8 cellular contexts compared by ENCODE assay signal in the genomic region with DNA sequence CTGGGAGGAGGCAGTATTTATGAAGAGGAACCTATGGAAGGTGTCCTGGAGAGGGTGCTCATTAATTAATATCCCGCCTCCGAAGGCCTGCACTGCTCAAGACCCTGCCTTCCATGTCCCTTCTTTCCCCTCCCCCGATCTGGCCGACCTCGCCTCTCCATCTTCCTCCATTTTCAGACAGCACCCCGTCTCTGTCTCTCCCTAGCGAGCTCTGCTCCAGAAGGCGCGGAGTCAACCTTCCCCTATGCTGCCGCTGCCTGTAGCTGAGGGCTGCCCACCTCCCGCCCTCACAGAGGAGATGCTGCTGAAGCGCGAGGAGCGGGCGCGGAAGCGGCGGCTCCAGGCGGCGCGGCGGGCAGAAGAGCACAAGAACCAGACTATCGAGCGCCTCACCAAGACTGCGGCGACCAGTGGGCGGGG. TPM values are rescaled to one million over a fixed set of nuclear protein-coding genes. Genes with fewer than 3 reads are reported as not detected.
A peak's percentile ranks its signal among the peaks of the same experiment; 100 is the strongest.
DNase-seq lines count a peak whose midpoint lies in the region; ATAC-seq, FAIRE-seq and TF ChIP-seq lines count a peak whose summit lies in the region.

No MANE protein-coding gene starts in this region.

- FAIRE-seq in A549 (lab: Jason Lieb, UNC): no peak
- no peak for FAIRE-seq in HepG2 (lab: Jason Lieb, UNC)

- H3K4me3 ChIP-seq in A549: peak overlapping the region; percentile 70
- peak overlapping the region; percentile 75 to 92 (median 76) for H3K4me3 ChIP-seq in HepG2 (replicated peaks in 1 of 3; ENCODE audit: insufficient read depth in 1 of 3, low read depth in 2 of 3, low read length in 3 of 3)
- H3K4me3 ChIP-seq in tibial artery: peak overlapping the region; percentile 66 to 92

- H3K9ac ChIP-seq in HepG2 (ENCODE audit: insufficient read depth, low read depth, low read length): peak overlapping the region; percentile 85

- H3K27me3 ChIP-seq in HepG2 (ENCODE audit: control insufficient read depth in 1 of 2, insufficient read depth in 2 of 2, low read length in 2 of 2): no peaks in the 10 kb centered on the region; a peak in 1 of 5 replicates
- H3K27me3 ChIP-seq in tibial artery: no peaks in the 10 kb centered on the region

- TF ChIP-seq CTCF in A549 (IDR thresholded peaks at IDR 0.05) (no peak), HepG2 (CRISPR knock-in tag; IDR thresholded peaks at IDR 0.05) (peak; percentile 31; the same call in 1 of the 2 replicates), tibial artery (IDR thresholded peaks at IDR 0.05) (no peak)

- in situ Hi-C loops in HepG2 (cut with HindIII; ENCODE audit: extremely low pct_ligation_motif_present, low pct_unique_long_range_greater_than_20kb): no loop called here

- TF ChIP-seq RAD21 in A549 (conservative IDR thresholded peaks at IDR 0.05 in 1 of 2, IDR thresholded peaks at IDR 0.05 in 1 of 2) (no peak), HepG2 (CRISPR knock-in tag; IDR thresholded peaks at IDR 0.05) (no peak)

- peaks cover 17% of the 10 kb centered on the region for H3K36me3 Mint-ChIP-seq in activated naive CD8-positive, alpha-beta T cell treated with anti-CD3 and anti-CD28 coated beads, Interleukin-2, amount 50 U/mL, for 24 hours (ENCODE audit: low read depth)

- peaks cover 65% of the 10 kb centered on the region for H3K4me1 Mint-ChIP-seq in activated naive CD8-positive, alpha-beta T cell treated with anti-CD3 and anti-CD28 coated beads, Interleukin-2, amount 50 U/mL, for 24 hours

- H3K36me3 ChIP-seq in HepG2 (replicated peaks in 1 of 2; ENCODE audit: control insufficient read depth in 1 of 2, insufficient read depth in 2 of 2, low read length in 2 of 2) (peaks cover 1 to 12% of the 10 kb centered on the region in 2 experiments; a peak in 4 of 5 replicates), tibial artery (peaks cover 0 to 14% (median 0%) of the 10 kb centered on the region in 3 donors)

- peak overlapping the region; percentile 97 for H3K27ac Mint-ChIP-seq in activated naive CD8-positive, alpha-beta T cell treated with anti-CD3 and anti-CD28 coated beads, Interleukin-2, amount 50 U/mL, for 24 hours

- peaks cover 2% of the 10 kb centered on the region for H3K27me3 Mint-ChIP-seq in activated naive CD8-positive, alpha-beta T cell treated with anti-CD3 and anti-CD28 coated beads, Interleukin-2, amount 50 U/mL, for 24 hours

- no peaks in the 10 kb centered on the region for H3K9me3 ChIP-seq in A549
- H3K9me3 ChIP-seq in HepG2 (ENCODE audit: low read length): no peaks in the 10 kb centered on the region
- no peaks in the 10 kb centered on the region for H3K9me3 ChIP-seq in tibial artery

- CTCF ChIA-PET in A549 (lab: Yijun Ruan, JAX): interaction anchor here (0.8 to 3.7 kb wide), 8 partner anchors 9 to 132 kb away, joined by 3 to 20 read pairs (median 4); partner anchors contain the start of gene MOGS
- CTCF ChIA-PET in HepG2 (lab: Yijun Ruan, JAX; ENCODE audit: low intra/inter-chr PET ratio, low total read pairs): no interaction called here

- H3K27ac ChIP-seq in A549 (peak overlapping the region; percentile 87 to 92), HepG2 (ENCODE audit: extremely low read length, insufficient read depth, low read length) (peak overlapping the region; percentile 89), tibial artery (peak overlapping the region; percentile 96 to 97)

- H3K4me1 ChIP-seq in A549 (peaks cover 25% of the 10 kb centered on the region), HepG2 (ENCODE audit: insufficient read depth, low read length) (peaks cover 49% of the 10 kb centered on the region), tibial artery (peaks cover 0 to 34% (median 33%) of the 10 kb centered on the region in 4 donors)

- no peaks in the 10 kb centered on the region for H3K9me3 Mint-ChIP-seq in activated naive CD8-positive, alpha-beta T cell treated with anti-CD3 and anti-CD28 coated beads, Interleukin-2, amount 50 U/mL, for 24 hours

- H3K79me2 ChIP-seq in HepG2 (ENCODE audit: insufficient read depth, low read length): peaks cover 22% of the 10 kb centered on the region

- DNase-seq in A549 (ENCODE audit: low read depth in 1 of 2, low spot score in 1 of 2) (no peak), HCEC 1CT (peak; percentile 30), HepG2 (ENCODE audit: low spot score) (no peak), tibial artery (no peak), NCI-H146 (lab: John Stamatoyannopoulos, UW) (no peak), AG08396 (ENCODE audit: low spot score) (no peak)
- DNase-seq in activated naive CD8-positive, alpha-beta T cell treated with anti-CD3 and anti-CD28 coated beads, Interleukin-2, amount 50 U/mL, for 24 hours: no peak

- peak overlapping the region; percentile 98 for H3K4me3 Mint-ChIP-seq in activated naive CD8-positive, alpha-beta T cell treated with anti-CD3 and anti-CD28 coated beads, Interleukin-2, amount 50 U/mL, for 24 hours

- H4K20me1 ChIP-seq in HepG2 (ENCODE audit: insufficient read depth, low read length): peaks cover 4% of the 10 kb centered on the region; the same call in 1 of the 2 replicates

- H3K4me2 ChIP-seq in A549 (peak overlapping the region; percentile 85), HepG2 (ENCODE audit: low read depth, low read length) (peak overlapping the region; percentile 95)

- no TSS peak for BruUV-seq in HepG2 (replicated peaks; lab: Mats Ljungman, UMichigan)

- 19% methylated on average over 11 of the region's 27 CpGs for WGBS in A549 (ENCODE audit: missing lambda C conversion rate)
- 2% methylated on average over 27 of the region's 27 CpGs for WGBS in HepG2 (ENCODE audit: low lambda C conversion rate)

- TF ChIP-seq EP300 in A549 (IDR thresholded peaks at IDR 0.05) (no peak), HepG2 (IDR thresholded peaks at IDR 0.05; ENCODE audit: low read depth in 2 of 2, low read length in 2 of 2) (no peak), HepG2 (CRISPR knock-in tag; IDR thresholded peaks at IDR 0.05; ENCODE audit: borderline replicate concordance) (no peak)

- ATAC-seq in A549: peak; percentile 11; a peak in 4 of 6 replicates
- no peak for ATAC-seq in activated naive CD8-positive, alpha-beta T cell treated with anti-CD3 and anti-CD28 coated beads, Interleukin-2, amount 50 U/mL, for 24 hours
- no peak for ATAC-seq in HepG2
- no peak for ATAC-seq in HG03571 (IDR thresholded peaks at IDR 0.05; ENCODE audit: unreplicated experiment)

- intact Hi-C loops in HepG2 (cut with micrococcal nuclease; ENCODE audit: unreplicated experiment) (no loop called here), tibial artery (cut with DNase I; ENCODE audit: low total_unique reads) (no loop called here)

- TF ChIP-seq POLR2A in A549 (IDR thresholded peaks at IDR 0.05; ENCODE audit: low read length) (no peak), HepG2 (IDR thresholded peaks at IDR 0.05; ENCODE audit: insufficient read depth in 1 of 2, low read depth in 2 of 2, low read length in 2 of 2) (no peak)

- POLR2A ChIA-PET in A549 (lab: Yijun Ruan, JAX) (interaction anchor here (1.5 to 3.3 kb wide), 5 partner anchors 15 to 132 kb away, joined by 3 to 37 read pairs (median 15); partner anchors contain the start of genes AUP1, CCDC142, HTRA2 and MRPL53), HepG2 (lab: Yijun Ruan, JAX) (interaction anchor here (0.7 to 12.4 kb wide), 11 partner anchors 14 to 1244 kb away, joined by 3 to 342 read pairs (median 24); partner anchors contain the start of genes CCDC142, LBX2, MRPL53 and PCGF1)

- no peak overlapping the region for H2AFZ ChIP-seq in HepG2 (ENCODE audit: low read length)

RNA-seq across cellular contexts. Expression of gene WBP1, which starts 1.1 kb away (rescaled TPM):
- polyA plus RNA-seq in A549 (2011; rRNA removed): 62.6 and 86.3 TPM in 2 replicates
- polyA plus RNA-seq in A549 (2012; cell fraction: cytosol; rRNA removed): 121 and 139 TPM in 2 replicates
- polyA plus RNA-seq in A549 (2012; cell fraction: nucleus; rRNA removed): 262 and 283 TPM in 2 replicates
- polyA plus RNA-seq in A549 (2017; fragmentation: RNase III; extraction: RNeasy Plus Mini Kit Qiagen cat#74134 plus additional on column Dnase treatment): 49.1 to 67.0 TPM (median 59.0 TPM) in 3 replicates
- 51.6 and 62.6 TPM in 2 replicates for polyA minus RNA-seq in A549 (2011; rRNA and poly(A)+ RNA removed)
- total RNA-seq in HepG2 (2016; rRNA removed; fragmentation: Illumina TruSeq; extraction: Trizol): 26.5 and 38.8 TPM in 2 replicates
- 50.0 and 58.3 TPM in 2 replicates for total RNA-seq in HepG2 (2016; cell fraction: cytosol; rRNA removed; fragmentation: Illumina TruSeq; extraction: Trizol; ENCODE audit: low read depth)
- total RNA-seq in HepG2 (2016; cell fraction: insoluble cytoplasmic fraction; rRNA removed; fragmentation: Illumina TruSeq; extraction: Trizol): 27.8 and 36.5 TPM in 2 replicates
- 61.3 and 76.9 TPM in 2 replicates for total RNA-seq in HepG2 (2016; cell fraction: membrane; rRNA removed; fragmentation: Illumina TruSeq; extraction: Trizol)
- 25.9 and 29.1 TPM in 2 replicates for total RNA-seq in HepG2 (2016; cell fraction: nucleus; rRNA removed; fragmentation: Illumina TruSeq; extraction: Trizol)
- 85.7 and 107 TPM in 2 replicates for polyA plus RNA-seq in HepG2 (2011; rRNA removed)
- polyA plus RNA-seq in HepG2 (2011; cell fraction: cytosol; rRNA removed): 77.8 and 109 TPM in 2 replicates
- 406 and 434 TPM in 2 replicates for polyA plus RNA-seq in HepG2 (2011; cell fraction: nucleus; rRNA removed)
- 45.0 and 50.3 TPM in 2 replicates for polyA plus RNA-seq in HepG2 (2012)
- 82.9 and 90.6 TPM in 2 replicates for polyA plus RNA-seq in HepG2 (2016; cell fraction: cytosol; fragmentation: Illumina TruSeq; extraction: Trizol; ENCODE audit: low read depth)
- 41.4 and 46.0 TPM in 2 replicates for polyA plus RNA-seq in HepG2 (2016; cell fraction: insoluble cytoplasmic fraction; fragmentation: Illumina TruSeq; extraction: Trizol; ENCODE audit: low read depth)
- 87.2 and 99.7 TPM in 2 replicates for polyA plus RNA-seq in HepG2 (2016; cell fraction: membrane; fragmentation: Illumina TruSeq; extraction: Trizol; ENCODE audit: low read depth)
- polyA plus RNA-seq in HepG2 (2016; cell fraction: nucleus; fragmentation: Illumina TruSeq; extraction: Trizol; ENCODE audit: insufficient read depth, low read depth): 71.0 and 71.7 TPM in 2 replicates
- 54.1 and 96.5 TPM in 2 replicates for polyA minus RNA-seq in HepG2 (2011; rRNA and poly(A)+ RNA removed; ENCODE audit: low replicate concordance)
- 9.6 and 9.8 TPM in 2 replicates for polyA minus RNA-seq in HepG2 (2011; cell fraction: cytosol; rRNA and poly(A)+ RNA removed)
- polyA minus RNA-seq in HepG2 (2011; cell fraction: nucleus; rRNA and poly(A)+ RNA removed): 29.4 and 41.2 TPM in 2 replicates

RNA-seq across cellular contexts. Expression of gene INO80B, which starts 2.3 kb away (rescaled TPM):
- polyA plus RNA-seq in A549 (2011; rRNA removed) (15.5 and 19.9 TPM in 2 replicates), A549 (2017; fragmentation: RNase III; extraction: RNeasy Plus Mini Kit Qiagen cat#74134 plus additional on column Dnase treatment) (66.8 to 74.6 TPM (median 74.3 TPM) in 3 replicates), HepG2 (2011; rRNA removed) (6.2 and 7.9 TPM in 2 replicates)
- 22.8 and 24.3 TPM in 2 replicates for polyA plus RNA-seq in A549 (2012; cell fraction: cytosol; rRNA removed)
- polyA plus RNA-seq in A549 (2012; cell fraction: nucleus; rRNA removed): 45.1 and 48.1 TPM in 2 replicates
- 11.4 and 15.8 TPM in 2 replicates for polyA minus RNA-seq in A549 (2011; rRNA and poly(A)+ RNA removed)
- 10.0 and 14.5 TPM in 2 replicates for total RNA-seq in HepG2 (2016; rRNA removed; fragmentation: Illumina TruSeq; extraction: Trizol)
- 5.0 and 7.0 TPM in 2 replicates for total RNA-seq in HepG2 (2016; cell fraction: cytosol; rRNA removed; fragmentation: Illumina TruSeq; extraction: Trizol; ENCODE audit: low read depth)
- 8.7 and 16.5 TPM in 2 replicates for total RNA-seq in HepG2 (2016; cell fraction: insoluble cytoplasmic fraction; rRNA removed; fragmentation: Illumina TruSeq; extraction: Trizol)
- total RNA-seq in HepG2 (2016; cell fraction: membrane; rRNA removed; fragmentation: Illumina TruSeq; extraction: Trizol): 9.3 and 10.1 TPM in 2 replicates
- 12.6 and 17.1 TPM in 2 replicates for total RNA-seq in HepG2 (2016; cell fraction: nucleus; rRNA removed; fragmentation: Illumina TruSeq; extraction: Trizol)
- 4.5 and 4.9 TPM in 2 replicates for polyA plus RNA-seq in HepG2 (2011; cell fraction: cytosol; rRNA removed)
- 63.6 and 70.4 TPM in 2 replicates for polyA plus RNA-seq in HepG2 (2011; cell fraction: nucleus; rRNA removed)
- 13.1 and 14.4 TPM in 2 replicates for polyA plus RNA-seq in HepG2 (2012)
- polyA plus RNA-seq in HepG2 (2016; cell fraction: cytosol; fragmentation: Illumina TruSeq; extraction: Trizol; ENCODE audit: low read depth): 4.5 and 5.4 TPM in 2 replicates
- polyA plus RNA-seq in HepG2 (2016; cell fraction: insoluble cytoplasmic fraction; fragmentation: Illumina TruSeq; extraction: Trizol; ENCODE audit: low read depth): 15.4 and 15.7 TPM in 2 replicates
- polyA plus RNA-seq in HepG2 (2016; cell fraction: membrane; fragmentation: Illumina TruSeq; extraction: Trizol; ENCODE audit: low read depth): 10.1 and 13.1 TPM in 2 replicates
- polyA plus RNA-seq in HepG2 (2016; cell fraction: nucleus; fragmentation: Illumina TruSeq; extraction: Trizol; ENCODE audit: insufficient read depth, low read depth): 30.3 and 40.1 TPM in 2 replicates
- 2.5 and 7.3 TPM in 2 replicates for polyA minus RNA-seq in HepG2 (2011; rRNA and poly(A)+ RNA removed; ENCODE audit: low replicate concordance)
- 1.3 TPM in 1 of 2 replicates, not detected in the other for polyA minus RNA-seq in HepG2 (2011; cell fraction: cytosol; rRNA and poly(A)+ RNA removed)
- polyA minus RNA-seq in HepG2 (2011; cell fraction: nucleus; rRNA and poly(A)+ RNA removed): 14.5 and 22.5 TPM in 2 replicates

RNA-seq across cellular contexts. Expression of gene MOGS, which starts 8.0 kb away (rescaled TPM):
- 35.3 and 42.0 TPM in 2 replicates for polyA plus RNA-seq in A549 (2011; rRNA removed)
- 32.8 and 40.3 TPM in 2 replicates for polyA plus RNA-seq in A549 (2012; cell fraction: cytosol; rRNA removed)
- polyA plus RNA-seq in A549 (2012; cell fraction: nucleus; rRNA removed): 158 and 180 TPM in 2 replicates
- polyA plus RNA-seq in A549 (2017; fragmentation: RNase III; extraction: RNeasy Plus Mini Kit Qiagen cat#74134 plus additional on column Dnase treatment): 30.6 to 34.5 TPM (median 34.1 TPM) in 3 replicates
- polyA minus RNA-seq in A549 (2011; rRNA and poly(A)+ RNA removed): 58.8 and 60.8 TPM in 2 replicates
- total RNA-seq in HepG2 (2016; rRNA removed; fragmentation: Illumina TruSeq; extraction: Trizol): 30.1 and 95.2 TPM in 2 replicates
- total RNA-seq in HepG2 (2016; cell fraction: cytosol; rRNA removed; fragmentation: Illumina TruSeq; extraction: Trizol; ENCODE audit: low read depth): 8.8 and 11.5 TPM in 2 replicates
- 26.3 and 96.7 TPM in 2 replicates for total RNA-seq in HepG2 (2016; cell fraction: insoluble cytoplasmic fraction; rRNA removed; fragmentation: Illumina TruSeq; extraction: Trizol)
- total RNA-seq in HepG2 (2016; cell fraction: membrane; rRNA removed; fragmentation: Illumina TruSeq; extraction: Trizol): 21.6 and 24.7 TPM in 2 replicates
- 74.9 and 89.3 TPM in 2 replicates for total RNA-seq in HepG2 (2016; cell fraction: nucleus; rRNA removed; fragmentation: Illumina TruSeq; extraction: Trizol)
- polyA plus RNA-seq in HepG2 (2011; rRNA removed): 117 and 124 TPM in 2 replicates
- polyA plus RNA-seq in HepG2 (2011; cell fraction: cytosol; rRNA removed): 82.7 and 107 TPM in 2 replicates
- polyA plus RNA-seq in HepG2 (2011; cell fraction: nucleus; rRNA removed): 164 and 187 TPM in 2 replicates
- 66.6 and 78.0 TPM in 2 replicates for polyA plus RNA-seq in HepG2 (2012)
- polyA plus RNA-seq in HepG2 (2016; cell fraction: cytosol; fragmentation: Illumina TruSeq; extraction: Trizol; ENCODE audit: low read depth): 7.9 TPM in 2 replicates
- 21.4 and 26.1 TPM in 2 replicates for polyA plus RNA-seq in HepG2 (2016; cell fraction: insoluble cytoplasmic fraction; fragmentation: Illumina TruSeq; extraction: Trizol; ENCODE audit: low read depth)
- polyA plus RNA-seq in HepG2 (2016; cell fraction: membrane; fragmentation: Illumina TruSeq; extraction: Trizol; ENCODE audit: low read depth): 12.9 and 13.0 TPM in 2 replicates
- polyA plus RNA-seq in HepG2 (2016; cell fraction: nucleus; fragmentation: Illumina TruSeq; extraction: Trizol; ENCODE audit: insufficient read depth, low read depth): 132 and 137 TPM in 2 replicates
- polyA minus RNA-seq in HepG2 (2011; rRNA and poly(A)+ RNA removed; ENCODE audit: low replicate concordance): 89.6 and 182 TPM in 2 replicates
- polyA minus RNA-seq in HepG2 (2011; cell fraction: cytosol; rRNA and poly(A)+ RNA removed): 63.1 and 75.1 TPM in 2 replicates
- polyA minus RNA-seq in HepG2 (2011; cell fraction: nucleus; rRNA and poly(A)+ RNA removed): 28.6 and 30.3 TPM in 2 replicates

RNA-seq across cellular contexts. Expression of gene MRPL53, which starts 15.3 kb away (rescaled TPM):
- polyA plus RNA-seq in A549 (2011; rRNA removed): 49.9 and 68.8 TPM in 2 replicates
- polyA plus RNA-seq in A549 (2012; cell fraction: cytosol; rRNA removed): 202 and 245 TPM in 2 replicates
- 132 and 174 TPM in 2 replicates for polyA plus RNA-seq in A549 (2012; cell fraction: nucleus; rRNA removed)
- polyA plus RNA-seq in A549 (2017; fragmentation: RNase III; extraction: RNeasy Plus Mini Kit Qiagen cat#74134 plus additional on column Dnase treatment): 216 to 229 TPM (median 221 TPM) in 3 replicates
- 24.6 and 34.7 TPM in 2 replicates for polyA minus RNA-seq in A549 (2011; rRNA and poly(A)+ RNA removed)
- total RNA-seq in HepG2 (2016; rRNA removed; fragmentation: Illumina TruSeq; extraction: Trizol): 51.9 and 53.8 TPM in 2 replicates
- total RNA-seq in HepG2 (2016; cell fraction: cytosol; rRNA removed; fragmentation: Illumina TruSeq; extraction: Trizol; ENCODE audit: low read depth): 42.4 and 54.6 TPM in 2 replicates
- 58.8 and 59.3 TPM in 2 replicates for total RNA-seq in HepG2 (2016; cell fraction: insoluble cytoplasmic fraction; rRNA removed; fragmentation: Illumina TruSeq; extraction: Trizol)
- total RNA-seq in HepG2 (2016; cell fraction: membrane; rRNA removed; fragmentation: Illumina TruSeq; extraction: Trizol): 53.4 and 65.7 TPM in 2 replicates
- 30.0 and 33.7 TPM in 2 replicates for total RNA-seq in HepG2 (2016; cell fraction: nucleus; rRNA removed; fragmentation: Illumina TruSeq; extraction: Trizol)
- 28.8 and 34.3 TPM in 2 replicates for polyA plus RNA-seq in HepG2 (2011; rRNA removed)
- polyA plus RNA-seq in HepG2 (2011; cell fraction: cytosol; rRNA removed): 30.0 and 63.3 TPM in 2 replicates
- 49.3 and 53.8 TPM in 2 replicates for polyA plus RNA-seq in HepG2 (2011; cell fraction: nucleus; rRNA removed)
- 32.0 and 44.9 TPM in 2 replicates for polyA plus RNA-seq in HepG2 (2012)
- 37.9 and 43.7 TPM in 2 replicates for polyA plus RNA-seq in HepG2 (2016; cell fraction: cytosol; fragmentation: Illumina TruSeq; extraction: Trizol; ENCODE audit: low read depth)
- 43.6 and 45.0 TPM in 2 replicates for polyA plus RNA-seq in HepG2 (2016; cell fraction: insoluble cytoplasmic fraction; fragmentation: Illumina TruSeq; extraction: Trizol; ENCODE audit: low read depth)
- polyA plus RNA-seq in HepG2 (2016; cell fraction: membrane; fragmentation: Illumina TruSeq; extraction: Trizol; ENCODE audit: low read depth): 39.5 and 42.8 TPM in 2 replicates
- polyA plus RNA-seq in HepG2 (2016; cell fraction: nucleus; fragmentation: Illumina TruSeq; extraction: Trizol; ENCODE audit: insufficient read depth, low read depth): 61.4 and 66.8 TPM in 2 replicates
- polyA minus RNA-seq in HepG2 (2011; rRNA and poly(A)+ RNA removed; ENCODE audit: low replicate concordance): 38.1 and 38.8 TPM in 2 replicates
- polyA minus RNA-seq in HepG2 (2011; cell fraction: cytosol; rRNA and poly(A)+ RNA removed): 13.6 and 15.1 TPM in 2 replicates
- 18.9 and 23.0 TPM in 2 replicates for polyA minus RNA-seq in HepG2 (2011; cell fraction: nucleus; rRNA and poly(A)+ RNA removed)

RNA-seq across cellular contexts. Expression of gene RTKN, which starts 15.4 kb away (rescaled TPM):
- 15.1 and 15.9 TPM in 2 replicates for polyA plus RNA-seq in A549 (2011; rRNA removed)
- polyA plus RNA-seq in A549 (2012; cell fraction: cytosol; rRNA removed): 19.6 and 25.6 TPM in 2 replicates
- 55.8 and 59.5 TPM in 2 replicates for polyA plus RNA-seq in A549 (2012; cell fraction: nucleus; rRNA removed)
- polyA plus RNA-seq in A549 (2017; fragmentation: RNase III; extraction: RNeasy Plus Mini Kit Qiagen cat#74134 plus additional on column Dnase treatment): 15.6 to 21.2 TPM (median 20.1 TPM) in 3 replicates
- polyA minus RNA-seq in A549 (2011; rRNA and poly(A)+ RNA removed): 18.9 and 19.5 TPM in 2 replicates
- total RNA-seq in HepG2 (2016; rRNA removed; fragmentation: Illumina TruSeq; extraction: Trizol): 107 and 159 TPM in 2 replicates
- 32.3 and 32.8 TPM in 2 replicates for total RNA-seq in HepG2 (2016; cell fraction: cytosol; rRNA removed; fragmentation: Illumina TruSeq; extraction: Trizol; ENCODE audit: low read depth)
- total RNA-seq in HepG2 (2016; cell fraction: insoluble cytoplasmic fraction; rRNA removed; fragmentation: Illumina TruSeq; extraction: Trizol): 92.8 and 167 TPM in 2 replicates
- 71.3 and 83.2 TPM in 2 replicates for total RNA-seq in HepG2 (2016; cell fraction: membrane; rRNA removed; fragmentation: Illumina TruSeq; extraction: Trizol)
- total RNA-seq in HepG2 (2016; cell fraction: nucleus; rRNA removed; fragmentation: Illumina TruSeq; extraction: Trizol): 134 and 147 TPM in 2 replicates
- 166 and 187 TPM in 2 replicates for polyA plus RNA-seq in HepG2 (2011; rRNA removed)
- polyA plus RNA-seq in HepG2 (2011; cell fraction: cytosol; rRNA removed): 105 and 146 TPM in 2 replicates
- polyA plus RNA-seq in HepG2 (2011; cell fraction: nucleus; rRNA removed): 693 and 745 TPM in 2 replicates
- 111 and 123 TPM in 2 replicates for polyA plus RNA-seq in HepG2 (2012)
- polyA plus RNA-seq in HepG2 (2016; cell fraction: cytosol; fragmentation: Illumina TruSeq; extraction: Trizol; ENCODE audit: low read depth): 19.8 and 20.3 TPM in 2 replicates
- polyA plus RNA-seq in HepG2 (2016; cell fraction: insoluble cytoplasmic fraction; fragmentation: Illumina TruSeq; extraction: Trizol; ENCODE audit: low read depth): 106 and 117 TPM in 2 replicates
- polyA plus RNA-seq in HepG2 (2016; cell fraction: membrane; fragmentation: Illumina TruSeq; extraction: Trizol; ENCODE audit: low read depth): 48.0 and 54.9 TPM in 2 replicates
- 311 and 321 TPM in 2 replicates for polyA plus RNA-seq in HepG2 (2016; cell fraction: nucleus; fragmentation: Illumina TruSeq; extraction: Trizol; ENCODE audit: insufficient read depth, low read depth)
- 14.0 and 202 TPM in 2 replicates for polyA minus RNA-seq in HepG2 (2011; rRNA and poly(A)+ RNA removed; ENCODE audit: low replicate concordance)
- polyA minus RNA-seq in HepG2 (2011; cell fraction: cytosol; rRNA and poly(A)+ RNA removed): 51.2 and 66.4 TPM in 2 replicates
- 211 and 223 TPM in 2 replicates for polyA minus RNA-seq in HepG2 (2011; cell fraction: nucleus; rRNA and poly(A)+ RNA removed)

Comparison
In these comparisons a context has a peak if more than half of its experiments do, and no peak if none do; other contexts are left out.
1. ATAC-seq: peak in A549 (2 of 2); none in activated naive CD8-positive, alpha-beta T cell treated with anti-CD3 and anti-CD28 coated beads, Interleukin-2, amount 50 U/mL, for 24 hours (single experiment), HepG2 (single experiment) and HG03571 (single experiment).
2. Of the 38 proteins assayed by ChIP-seq in both HepG2 and A549: peak only in HepG2: CTCF, MAX and MAZ; only in A549: none; in both: none; in neither: 35.
3. Peak in every context shown above with its lines, with median percentiles within 50 percentile points of each other: H3K27ac ChIP-seq and H3K4me3 ChIP-seq.